In genomic region chr4:4388836-4389575, GRCh38 we compare ENCODE assay signal across 14 cellular contexts. TPM values are rescaled to one million over a fixed set of nuclear protein-coding genes. Genes with fewer than 3 reads are reported as not detected.
DNase-seq lines count a peak whose midpoint lies in the region; ATAC-seq and TF ChIP-seq lines count a peak whose summit lies in the region.
"Had no signal": no experiment of that assay in that cellular context is flagged by ENCODE, and none has a peak within 500 bp of the region (broad histone marks: within the 10 kb centered on the region; RNA-seq: fewer than 3 reads in every experiment).

No MANE protein-coding gene starts in this region.

- H3K9ac ChIP-seq in neuronal stem cell (ENCODE audit: low read depth, low read length, poor library complexity) (no peak overlapping the region), colonic mucosa (ENCODE audit: low read depth in 2 of 2, low read length in 2 of 2) (no peak overlapping the region)

- H4K91ac ChIP-seq in neuronal stem cell (ENCODE audit: low read depth, low read length, poor library complexity): no peak overlapping the region

- H3K27ac ChIP-seq in heart right ventricle: no peak overlapping the region
- H3K27ac ChIP-seq in neuronal stem cell (replicated peaks; ENCODE audit: low read length): no peak overlapping the region
- H3K27ac ChIP-seq in colonic mucosa: no peak overlapping the region
- no peak overlapping the region for H3K27ac ChIP-seq in gastrocnemius medialis
- H3K27ac ChIP-seq: SJSA1 had no signal

- no peak overlapping the region for H3K4me3 ChIP-seq in heart right ventricle
- no peak overlapping the region for H3K4me3 ChIP-seq in neuronal stem cell (ENCODE audit: low read length in 2 of 2)
- no peak overlapping the region for H3K4me3 ChIP-seq in colonic mucosa
- H3K4me3 ChIP-seq in gastrocnemius medialis: no peak overlapping the region
- H3K4me3 ChIP-seq: SJSA1 had no signal

- no peak overlapping the region for H3K4me2 ChIP-seq in neuronal stem cell (ENCODE audit: insufficient read depth, low read length, poor library complexity, severe bottlenecking)

- H3K27me3 ChIP-seq in heart right ventricle (peaks cover 4 to 87% (median 55%) of the 10 kb centered on the region in 7 donors), neuronal stem cell (ENCODE audit: control insufficient read depth in 3 of 3, insufficient read depth in 3 of 3, low read depth in 1 of 3, low read length in 3 of 3) (peaks cover 7 to 80% (median 34%) of the 10 kb centered on the region in 3 experiments), colonic mucosa (peaks cover 40% of the 10 kb centered on the region), gastrocnemius medialis (peaks cover 42 to 58% (median 57%) of the 10 kb centered on the region in 3 donors)

- peaks cover 0 to 32% (median 28%) of the 10 kb centered on the region in 9 donors for H3K4me1 ChIP-seq in heart right ventricle
- H3K4me1 ChIP-seq in neuronal stem cell (ENCODE audit: control insufficient read depth in 2 of 2, insufficient read depth in 1 of 2, low read depth in 1 of 2, low read length in 2 of 2): peaks cover 8 to 10% of the 10 kb centered on the region in 2 donors
- no peaks in the 10 kb centered on the region for H3K4me1 ChIP-seq in colonic mucosa
- peaks cover 8 to 13% of the 10 kb centered on the region in 2 donors for H3K4me1 ChIP-seq in gastrocnemius medialis

- no peak overlapping the region for H3K27ac Mint-ChIP-seq in glutamatergic neuron (ENCODE audit: unreplicated experiment)
- no peak overlapping the region for H3K27ac Mint-ChIP-seq in stimulated activated memory B cell treated with anti-CD40 and anti-IgM and Interleukin-4, amounts not matched to agents 10 μg/mL and 1 μg/mL and 100 μg/mL, for 72 hours

- no peak overlapping the region for H3K23ac ChIP-seq in neuronal stem cell (ENCODE audit: low read depth, low read length, poor library complexity)

- TF ChIP-seq CTCF in heart right ventricle (IDR thresholded peaks at IDR 0.05) (no peak), glutamatergic neuron (IDR thresholded peaks at IDR 0.05; ENCODE audit: partially characterized antibody, unreplicated experiment) (no peak), colonic mucosa (IDR thresholded peaks at IDR 0.05) (no peak), gastrocnemius medialis (IDR thresholded peaks at IDR 0.05 in 4 of 5, conservative IDR thresholded peaks at IDR 0.05 in 1 of 5) (no peak)

- ATAC-seq in left ventricle myocardium superior (peak; percentile 60), heart right ventricle (no peak), gastrocnemius medialis (no peak)
- no peak for ATAC-seq in stimulated activated memory B cell treated with anti-CD40 and anti-IgM and Interleukin-4, amounts not matched to agents 10 μg/mL and 1 μg/mL and 100 μg/mL, for 72 hours
- ATAC-seq: PC-3 had no signal

- DNase-seq in left ventricle myocardium superior (peak; percentile 49), heart right ventricle (no peak), glutamatergic neuron (no peak), neuronal stem cell (ENCODE audit: low spot score) (no peak), colonic mucosa (no peak), DMS79 (lab: John Stamatoyannopoulos, UW) (no peak), gastrocnemius medialis (no peak)
- DNase-seq: GOT3; NCI-H1092; NCI-H1694; NK-92 treated with Interleukin-12 subunit alpha and Interleukin-12 subunit beta, amount 100 ng/mL, for 24 hours; PC-3 had no signal

- no peak overlapping the region for H2BK5ac ChIP-seq in neuronal stem cell (ENCODE audit: low read length)

- H3K4ac ChIP-seq in neuronal stem cell (ENCODE audit: low read length): no peak overlapping the region

- no peak overlapping the region for H4K8ac ChIP-seq in neuronal stem cell (ENCODE audit: low read depth, low read length)

- H3K9me3 ChIP-seq in heart right ventricle (no peaks in the 10 kb centered on the region), neuronal stem cell (replicated peaks in 1 of 2; ENCODE audit: control insufficient read depth in 2 of 2, insufficient read depth in 1 of 2, low read depth in 1 of 2, low read length in 2 of 2) (no peaks in the 10 kb centered on the region), colonic mucosa (no peaks in the 10 kb centered on the region), gastrocnemius medialis (no peaks in the 10 kb centered on the region)
- H3K9me3 ChIP-seq: SJSA1 had no signal

- H3K36me3 ChIP-seq in heart right ventricle (no peaks in the 10 kb centered on the region), neuronal stem cell (replicated peaks in 1 of 2; ENCODE audit: control insufficient read depth in 2 of 2, insufficient read depth in 2 of 2, low read length in 2 of 2) (peaks cover 0 to 18% of the 10 kb centered on the region in 2 donors), colonic mucosa (no peaks in the 10 kb centered on the region), gastrocnemius medialis (no peaks in the 10 kb centered on the region)
- H3K36me3 ChIP-seq: SJSA1 had no signal

- 61 to 63% methylated on average over 18 of the region's 18 CpGs for WGBS in heart right ventricle, 2 donors
- WGBS in neuronal stem cell (ENCODE audit: extremely low coverage in 2 of 2, insufficient read length in 2 of 2, insufficient replicate concordance in 1 of 2), 2 donors: no CpG with 5 or more reads among the region's 18 CpGs

- no peaks in the 10 kb centered on the region for H3K36me3 Mint-ChIP-seq in glutamatergic neuron (ENCODE audit: unreplicated experiment)
- no peaks in the 10 kb centered on the region for H3K36me3 Mint-ChIP-seq in stimulated activated memory B cell treated with anti-CD40 and anti-IgM and Interleukin-4, amounts not matched to agents 10 μg/mL and 1 μg/mL and 100 μg/mL, for 72 hours

- H2AFZ ChIP-seq in neuronal stem cell (ENCODE audit: low read length): no peak overlapping the region

- no peak overlapping the region for H2BK12ac ChIP-seq in neuronal stem cell (ENCODE audit: low read length)

- intact Hi-C loops in left ventricle myocardium superior (cut with micrococcal nuclease): no loop called here
- intact Hi-C loops in heart right ventricle (cut with DNase I): no loop called here
- intact Hi-C loops in colonic mucosa (cut with DNase I): no loop called here
- intact Hi-C loops in gastrocnemius medialis (cut with DNase I; ENCODE audit: low total_unique reads): no loop called here

- no peak overlapping the region for H2BK15ac ChIP-seq in neuronal stem cell (ENCODE audit: low read length)

- no peak overlapping the region for H2BK120ac ChIP-seq in neuronal stem cell (ENCODE audit: low read depth, low read length)

- no peak for TF ChIP-seq POLR2A in gastrocnemius medialis (IDR thresholded peaks at IDR 0.05)

- peaks cover 16% of the 10 kb centered on the region for H3K4me1 Mint-ChIP-seq in glutamatergic neuron (ENCODE audit: low read depth, unreplicated experiment)
- H3K4me1 Mint-ChIP-seq in stimulated activated memory B cell treated with anti-CD40 and anti-IgM and Interleukin-4, amounts not matched to agents 10 μg/mL and 1 μg/mL and 100 μg/mL, for 72 hours: peaks cover 17% of the 10 kb centered on the region

- peaks cover 26% of the 10 kb centered on the region for H3K27me3 Mint-ChIP-seq in glutamatergic neuron (ENCODE audit: unreplicated experiment)
- peaks cover 83% of the 10 kb centered on the region for H3K27me3 Mint-ChIP-seq in stimulated activated memory B cell treated with anti-CD40 and anti-IgM and Interleukin-4, amounts not matched to agents 10 μg/mL and 1 μg/mL and 100 μg/mL, for 72 hours

- peak overlapping the region; percentile 86 for H3K4me3 Mint-ChIP-seq in glutamatergic neuron (ENCODE audit: unreplicated experiment)
- H3K4me3 Mint-ChIP-seq in stimulated activated memory B cell treated with anti-CD40 and anti-IgM and Interleukin-4, amounts not matched to agents 10 μg/mL and 1 μg/mL and 100 μg/mL, for 72 hours: no peak overlapping the region

- peaks cover 17% of the 10 kb centered on the region for H3K9me3 Mint-ChIP-seq in glutamatergic neuron (ENCODE audit: unreplicated experiment)
- H3K9me3 Mint-ChIP-seq in stimulated activated memory B cell treated with anti-CD40 and anti-IgM and Interleukin-4, amounts not matched to agents 10 μg/mL and 1 μg/mL and 100 μg/mL, for 72 hours: no peaks in the 10 kb centered on the region

- in situ Hi-C loops in gastrocnemius medialis (cut with MboI; ENCODE audit: low sequenced_read_pairs in 4 of 4): no loop called here

- H3K18ac ChIP-seq in neuronal stem cell (ENCODE audit: low read length): no peak overlapping the region

- peaks cover 4% of the 10 kb centered on the region for H3K79me1 ChIP-seq in neuronal stem cell (ENCODE audit: low read depth, low read length)

- H2AK5ac ChIP-seq in neuronal stem cell (ENCODE audit: low read depth, low read length): peak overlapping the region; percentile 68

- H3K14ac ChIP-seq in neuronal stem cell (ENCODE audit: low read length): no peak overlapping the region

RNA-seq across cellular contexts. Expression of gene NSG1, which starts 2.1 kb away (rescaled TPM):
- total RNA-seq in left ventricle myocardium superior: 12.2 TPM
- total RNA-seq in heart right ventricle: 10 to 100 TPM in 1 of 10 donors, 1 to 10 TPM in 9; 1.4 to 10.5 (median 4.1) TPM
- 1 to 10 TPM; 1.5 to 1.6 TPM for polyA plus RNA-seq in heart right ventricle
- 208 TPM for total RNA-seq in glutamatergic neuron (ENCODE audit: unreplicated experiment)
- 40.6 TPM for polyA plus RNA-seq in neuronal stem cell (2013, experiment 1 of 2)
- polyA plus RNA-seq in neuronal stem cell (2013, experiment 2 of 2): 39.6 TPM
- total RNA-seq in colonic mucosa: 1 to 10 TPM; 2.4 to 5.9 TPM
- total RNA-seq in gastrocnemius medialis: under 1 TPM in 1 of 4 donors, not detected in 3; 0.13 TPM
- total RNA-seq: PC-3, SJSA1 had no signal

Comparison
In these comparisons a context has a peak if more than half of its experiments do, and no peak if none do; other contexts are left out.
1. RNA of gene NSG1, which starts 2.1 kb away (total RNA-seq): 208 TPM in glutamatergic neuron (single experiment); 12.2 TPM in left ventricle myocardium superior (single experiment), 2.4 to 5.9 TPM in colonic mucosa, 1.4 to 10.5 TPM in heart right ventricle and 0.13 TPM in gastrocnemius medialis; every median in the first group is over 10 times any median in the second.